Comparison of ENCODE assay signal across 10 cellular contexts in the genomic region with DNA sequence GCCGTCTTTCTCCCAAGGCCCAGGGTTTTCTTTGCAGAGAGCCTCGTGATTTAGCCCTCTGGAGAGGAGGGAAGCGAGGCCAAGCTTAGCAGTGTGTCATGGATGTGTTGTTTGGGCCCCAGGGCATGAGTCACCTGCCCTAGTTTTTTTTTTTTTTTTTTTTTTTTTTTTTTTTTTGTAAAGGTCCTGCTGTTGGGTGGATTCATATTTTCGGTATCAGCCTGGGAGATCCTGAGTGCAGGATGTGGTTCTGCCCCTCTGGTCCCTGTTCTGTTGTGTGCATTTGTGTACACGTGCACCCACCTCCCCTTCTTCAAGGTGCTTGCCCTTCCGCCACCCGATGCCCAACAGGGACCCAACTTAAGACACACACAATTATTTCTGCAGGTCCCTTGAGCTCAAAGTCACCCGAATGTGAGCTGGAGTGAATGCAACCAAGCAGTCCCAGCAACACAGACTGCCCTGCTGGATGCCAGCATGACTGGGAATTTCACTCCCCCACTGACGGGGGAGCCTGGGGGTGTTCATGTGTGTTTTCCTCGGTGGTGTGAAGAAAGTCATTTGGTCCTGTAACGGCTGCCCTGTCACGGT.
DNase-seq lines count a peak whose midpoint lies in the region; ATAC-seq, FAIRE-seq and TF ChIP-seq lines count a peak whose summit lies in the region.
"Had no signal": no experiment of that assay in that cellular context is flagged by ENCODE, and none has a peak within 500 bp of the region (broad histone marks: within the 10 kb centered on the region; RNA-seq: fewer than 3 reads in every experiment).

No MANE protein-coding gene starts in this region.

- peak; percentile 61 for ATAC-seq in CD8-positive, alpha-beta T cell
- peak; percentile 70 for ATAC-seq in activated CD8-positive, alpha-beta memory T cell treated with anti-CD3 and anti-CD28 coated beads, Interleukin-2, amount 10 ng/mL, durations not matched to agents 7 days and 5 days
- no peak for ATAC-seq in GM18511 (IDR thresholded peaks at IDR 0.05; ENCODE audit: unreplicated experiment)
- ATAC-seq in HG03135 (IDR thresholded peaks at IDR 0.05; ENCODE audit: unreplicated experiment): no peak
- ATAC-seq: natural killer cell treated with Interleukin-12 subunit alpha and Interleukin-12 subunit beta and Interleukin-15 and Interleukin-18, amount 100 ng/mL, for 72 hours had no signal

- H3K27me3 Mint-ChIP-seq in CD8-positive, alpha-beta T cell (ENCODE audit: low read depth): peaks cover 3% of the 10 kb centered on the region
- H3K27me3 Mint-ChIP-seq in activated CD8-positive, alpha-beta memory T cell treated with anti-CD3 and anti-CD28 coated beads, Interleukin-2, amount 10 ng/mL, durations not matched to agents 7 days and 5 days: peaks cover 39% of the 10 kb centered on the region

- CTCF ChIA-PET in CD8-positive, alpha-beta T cell (lab: Charles Lee): interaction anchor here (0.6 kb wide), 1 partner anchor 177 kb away, joined by 3 read pairs; no protein-coding TSS in a partner anchor
- CTCF ChIA-PET in activated CD8-positive, alpha-beta memory T cell treated with anti-CD3 and anti-CD28 coated beads, Interleukin-2, amount 10 ng/mL, durations not matched to agents 7 days and 5 days (lab: Charles Lee): interaction anchor here (0.7 to 1.3 kb wide), 2 partner anchors 22 to 47 kb away, joined by 3 read pairs; no protein-coding TSS in a partner anchor

- POLR2A ChIA-PET in CD8-positive, alpha-beta T cell (lab: Charles Lee): interaction anchor here (0.7 kb wide), 1 partner anchor 20 kb away, joined by 3 read pairs; no protein-coding TSS in a partner anchor

- intact Hi-C loops in CD8-positive, alpha-beta T cell (cut with DNase I, micrococcal nuclease): no loop called here

- no peak overlapping the region for H3K27ac ChIP-seq in CD8-positive, alpha-beta T cell (ENCODE audit: low read depth, low read length)
- H3K27ac ChIP-seq: upper lobe of left lung had no signal

- H3K4me3 ChIP-seq in CD8-positive, alpha-beta T cell (ENCODE audit: low read depth, low read length): no peak overlapping the region
- H3K4me3 ChIP-seq in fibroblast of villous mesenchyme (ENCODE audit: low read depth, low read length): no peak overlapping the region
- H3K4me3 ChIP-seq: upper lobe of left lung had no signal

- peaks cover 29% of the 10 kb centered on the region for H3K4me1 ChIP-seq in CD8-positive, alpha-beta T cell (ENCODE audit: insufficient read depth, low read length)

- no peak overlapping the region for H3K4me3 Mint-ChIP-seq in CD8-positive, alpha-beta T cell
- no peak overlapping the region for H3K4me3 Mint-ChIP-seq in activated CD8-positive, alpha-beta memory T cell treated with anti-CD3 and anti-CD28 coated beads, Interleukin-2, amount 10 ng/mL, durations not matched to agents 7 days and 5 days
- H3K4me3 Mint-ChIP-seq: natural killer cell treated with Interleukin-12 subunit alpha and Interleukin-12 subunit beta and Interleukin-15 and Interleukin-18, amount 100 ng/mL, for 72 hours had no signal

- TF ChIP-seq CTCF in CD8-positive, alpha-beta T cell (IDR thresholded peaks at IDR 0.05): no peak
- no peak for TF ChIP-seq CTCF in fibroblast of villous mesenchyme (IDR thresholded peaks at IDR 0.05; ENCODE audit: insufficient read depth, low read depth, low read length)

- H3K27ac Mint-ChIP-seq in CD8-positive, alpha-beta T cell: peak overlapping the region; percentile 45
- H3K27ac Mint-ChIP-seq in activated CD8-positive, alpha-beta memory T cell treated with anti-CD3 and anti-CD28 coated beads, Interleukin-2, amount 10 ng/mL, durations not matched to agents 7 days and 5 days: peak overlapping the region; percentile 7
- H3K27ac Mint-ChIP-seq: natural killer cell treated with Interleukin-12 subunit alpha and Interleukin-12 subunit beta and Interleukin-15 and Interleukin-18, amount 100 ng/mL, for 72 hours had no signal

- peak in 2 of 7 experiments; percentile 18 to 52 for DNase-seq in CD8-positive, alpha-beta T cell
- peak; percentile 59 for DNase-seq in HT1080 (ENCODE audit: low read depth)
- peak; percentile 51 for DNase-seq in activated CD8-positive, alpha-beta memory T cell treated with anti-CD3 and anti-CD28 coated beads, Interleukin-2, amount 10 ng/mL, durations not matched to agents 7 days and 5 days
- peak; percentile 2 for DNase-seq in fibroblast of villous mesenchyme (ENCODE audit: low read depth)
- no peak for DNase-seq in DMS114 treated with DMSO at 0.1 percent for 48 hours (lab: John Stamatoyannopoulos, UW; ENCODE audit: unreplicated experiment)
- DNase-seq in RCC 7860 (ENCODE audit: low spot score): no peak
- DNase-seq: upper lobe of left lung had no signal

- no peaks in the 10 kb centered on the region for H3K36me3 ChIP-seq in CD8-positive, alpha-beta T cell (ENCODE audit: insufficient read depth, low read length)
- H3K36me3 ChIP-seq: upper lobe of left lung had no signal

- H3K9me3 ChIP-seq in CD8-positive, alpha-beta T cell (ENCODE audit: low read length): no peaks in the 10 kb centered on the region
- H3K9me3 ChIP-seq: upper lobe of left lung had no signal

- H3K36me3 Mint-ChIP-seq in CD8-positive, alpha-beta T cell: no peaks in the 10 kb centered on the region
- H3K36me3 Mint-ChIP-seq in activated CD8-positive, alpha-beta memory T cell treated with anti-CD3 and anti-CD28 coated beads, Interleukin-2, amount 10 ng/mL, durations not matched to agents 7 days and 5 days: no peaks in the 10 kb centered on the region
- H3K36me3 Mint-ChIP-seq: natural killer cell treated with Interleukin-12 subunit alpha and Interleukin-12 subunit beta and Interleukin-15 and Interleukin-18, amount 100 ng/mL, for 72 hours had no signal

- H3K9me3 Mint-ChIP-seq in CD8-positive, alpha-beta T cell: no peaks in the 10 kb centered on the region
- H3K9me3 Mint-ChIP-seq in activated CD8-positive, alpha-beta memory T cell treated with anti-CD3 and anti-CD28 coated beads, Interleukin-2, amount 10 ng/mL, durations not matched to agents 7 days and 5 days (ENCODE audit: low read depth): no peaks in the 10 kb centered on the region
- H3K9me3 Mint-ChIP-seq: natural killer cell treated with Interleukin-12 subunit alpha and Interleukin-12 subunit beta and Interleukin-15 and Interleukin-18, amount 100 ng/mL, for 72 hours had no signal

- FAIRE-seq in RCC 7860 (lab: Jason Lieb, UNC): no peak

- H3K4me1 Mint-ChIP-seq in CD8-positive, alpha-beta T cell (ENCODE audit: low read depth): peaks cover 32% of the 10 kb centered on the region
- H3K4me1 Mint-ChIP-seq in activated CD8-positive, alpha-beta memory T cell treated with anti-CD3 and anti-CD28 coated beads, Interleukin-2, amount 10 ng/mL, durations not matched to agents 7 days and 5 days: peaks cover 33% of the 10 kb centered on the region

- no peaks in the 10 kb centered on the region for H3K27me3 ChIP-seq in CD8-positive, alpha-beta T cell (ENCODE audit: insufficient read depth, low read length)

Comparison
In these comparisons a context has a peak if more than half of its experiments do, and no peak if none do; other contexts are left out.
1. ATAC-seq: peak in CD8-positive, alpha-beta T cell (single experiment) and activated CD8-positive, alpha-beta memory T cell treated with anti-CD3 and anti-CD28 coated beads, Interleukin-2, amount 10 ng/mL, durations not matched to agents 7 days and 5 days (single experiment); none in GM18511 (single experiment) and HG03135 (single experiment).
2. DNase-seq: peak in HT1080 (single experiment), activated CD8-positive, alpha-beta memory T cell treated with anti-CD3 and anti-CD28 coated beads, Interleukin-2, amount 10 ng/mL, durations not matched to agents 7 days and 5 days (single experiment) and fibroblast of villous mesenchyme (single experiment); none in DMS114 treated with DMSO at 0.1 percent for 48 hours (single experiment) and RCC 7860 (single experiment).